In genomic region chr13:90752070-90752469, GRCh38 we compare ENCODE assay signal across 7 cellular contexts.
"Had no signal": no experiment of that assay in that cellular context is flagged by ENCODE, and none has a peak within 500 bp of the region (broad histone marks: within the 10 kb centered on the region; RNA-seq: fewer than 3 reads in every experiment).

No MANE protein-coding gene starts in this region.

- H3K4me3 Mint-ChIP-seq: H9 had no signal

- H3K27ac Mint-ChIP-seq: H9 had no signal

- DNase-seq: GM23248, GOT3, H9, HCEC 1CT, IMR-90, KBM-7 had no signal

- H3K4me3 ChIP-seq: GM23248 had no signal

- FAIRE-seq: HTR-8/SVneo had no signal
